ENCODE assay signal across 19 cellular contexts in genomic region chr16:3664187-3664896, GRCh38.
"Had no signal": no experiment of that assay in that cellular context is flagged by ENCODE, and none has a peak within 500 bp of the region (broad histone marks: within the 10 kb centered on the region; RNA-seq: fewer than 3 reads in every experiment).

No MANE protein-coding gene starts in this region.

- ATAC-seq: activated CD4-positive, CD25-positive, alpha-beta regulatory T cell treated with anti-CD3 and anti-CD28 coated beads, Interleukin-2, amount 50 U/mL, for 24 hours; body of pancreas; naive thymus-derived CD8-positive, alpha-beta T cell; stimulated activated naive B cell treated with anti-CD40 and anti-IgM and Interleukin-4, amounts not matched to agents 10 μg/mL and 1 μg/mL and 100 μg/mL, for 72 hours had no signal

- H3K9ac ChIP-seq: parathyroid adenoma had no signal

- H3K4me3 Mint-ChIP-seq: naive thymus-derived CD8-positive, alpha-beta T cell; stimulated activated naive B cell treated with anti-CD40 and anti-IgM and Interleukin-4, amounts not matched to agents 10 μg/mL and 1 μg/mL and 100 μg/mL, for 72 hours had no signal

- H3K27ac Mint-ChIP-seq: stimulated activated naive B cell treated with anti-CD40 and anti-IgM and Interleukin-4, amounts not matched to agents 10 μg/mL and 1 μg/mL and 100 μg/mL, for 72 hours had no signal

- H3K27ac ChIP-seq: body of pancreas, colonic mucosa, esophagus muscularis mucosa, hepatocyte, left ventricle myocardium inferior, neutrophil, parathyroid adenoma, tibial artery, uterus had no signal

- DNase-seq: activated gamma-delta T cell treated with Interleukin-2 at 50 U/mL for 16 hours; activated T-cell treated with anti-CD3 and anti-CD28 coated beads, Interleukin-2, amount 50 U/mL, for 48 hours; body of pancreas; caudate nucleus; colonic mucosa; islet precursor cell; left ventricle myocardium inferior; stimulated activated CD4-positive, alpha-beta T cell treated with anti-CD3 and anti-CD28 coated beads, Interleukin-2, amount 100 ng/mL, for 48 hours; stimulated activated naive B cell treated with anti-CD40 and anti-IgM and Interleukin-4, amounts not matched to agents 10 μg/mL and 1 μg/mL and 100 μg/mL, for 72 hours; SW 1271; T-helper 9 cell; tibial artery; uterus had no signal

- H3K9me3 ChIP-seq: body of pancreas, colonic mucosa, esophagus muscularis mucosa, left ventricle myocardium inferior, neutrophil, tibial artery, uterus had no signal

- H3K27me3 Mint-ChIP-seq: naive thymus-derived CD8-positive, alpha-beta T cell; stimulated activated naive B cell treated with anti-CD40 and anti-IgM and Interleukin-4, amounts not matched to agents 10 μg/mL and 1 μg/mL and 100 μg/mL, for 72 hours had no signal

- H3K27me3 ChIP-seq: body of pancreas, colonic mucosa, esophagus muscularis mucosa, hepatocyte, neutrophil, tibial artery, uterus had no signal

- H3K4me1 ChIP-seq: body of pancreas, colonic mucosa, esophagus muscularis mucosa, parathyroid adenoma, tibial artery, uterus had no signal

- H3K4me3 ChIP-seq: body of pancreas, colonic mucosa, esophagus muscularis mucosa, hepatocyte, left ventricle myocardium inferior, tibial artery, uterus had no signal

- H3K36me3 ChIP-seq: colonic mucosa, uterus had no signal
